7 cellular contexts compared by ENCODE assay signal in the genomic region with DNA sequence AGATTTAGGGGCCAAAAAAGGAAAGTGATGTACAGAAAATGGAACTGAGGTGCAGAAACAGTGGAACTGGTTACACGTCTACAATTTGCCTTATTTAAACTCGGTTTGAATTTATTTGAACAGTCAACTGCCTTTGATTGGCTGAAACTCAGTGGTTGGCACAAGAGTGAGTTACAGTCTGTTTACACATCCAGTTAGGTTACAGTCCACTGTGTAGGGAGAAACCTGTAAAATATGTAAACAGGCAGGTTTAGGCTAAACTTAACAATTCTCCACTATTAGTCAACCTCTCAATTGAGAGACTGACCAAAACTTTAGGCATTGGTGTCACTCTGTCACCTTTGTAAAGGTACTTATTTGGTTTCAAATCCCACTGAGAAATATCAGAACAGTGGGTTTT. TPM values are rescaled to one million over a fixed set of nuclear protein-coding genes. Genes with fewer than 3 reads are reported as not detected.
"Had no signal": no experiment of that assay in that cellular context is flagged by ENCODE, and none has a peak within 500 bp of the region (broad histone marks: within the 10 kb centered on the region; RNA-seq: fewer than 3 reads in every experiment).

No MANE protein-coding gene starts in this region.

- H3K4me3 ChIP-seq: GM23338, K562 had no signal

- DNase-seq: H9, HCEC 1CT, IMR-90, KG1 had no signal

- ATAC-seq: GM23338, K562 had no signal

RNA-seq across cellular contexts. Expression of gene RELN, which starts 40.3 kb away (rescaled TPM):
- total RNA-seq: HT-29 had no signal
